8 cellular contexts compared by ENCODE assay signal in genomic region chr1:24909388-24909898, GRCh38. TPM values are rescaled to one million over a fixed set of nuclear protein-coding genes. Genes with fewer than 3 reads are reported as not detected.
DNase-seq lines count a peak whose midpoint lies in the region; ATAC-seq, FAIRE-seq and TF ChIP-seq lines count a peak whose summit lies in the region.

No MANE protein-coding gene starts in this region.

- in situ Hi-C loops in astrocyte of the spinal cord (cut with HindIII; ENCODE audit: low sequenced_read_pairs) = no loop called here
- in situ Hi-C loops in transverse colon (cut with MboI; ENCODE audit: low pct_ligation_motif_present in 1 of 4, low pct_unique_long_range_greater_than_20kb in 1 of 4, low sequenced_read_pairs in 3 of 4) = loop anchor here in 1 of 4 donors (10.0 kb wide), 1 partner anchor 55 kb away; no protein-coding TSS in a partner anchor

- no peaks in the 10 kb centered on the region for H3K36me3 ChIP-seq in kidney (ENCODE audit: control insufficient read depth in 1 of 2, insufficient read depth in 2 of 2, low read length in 2 of 2)
- no peaks in the 10 kb centered on the region for H3K36me3 ChIP-seq in transverse colon

- no peak for TF ChIP-seq POLR2A in transverse colon (IDR thresholded peaks at IDR 0.05)

- peaks cover 4% of the 10 kb centered on the region in 2 donors for H3K4me1 ChIP-seq in kidney (ENCODE audit: control insufficient read depth in 1 of 2, insufficient read depth in 1 of 2, low read depth in 1 of 2, low read length in 2 of 2)
- H3K4me1 ChIP-seq in transverse colon = peaks cover 4 to 17% (median 5%) of the 10 kb centered on the region in 4 donors

- no peak for TF ChIP-seq EP300 in transverse colon (IDR thresholded peaks at IDR 0.05; ENCODE audit: low read depth)

- DNase-seq in AG10803 (ENCODE audit: low read depth) (peak; percentile 49), HuH-7.5 (ENCODE audit: low spot score) (peak; percentile 92), astrocyte of the spinal cord (ENCODE audit: low read depth, low spot score) (peak; percentile 68), kidney (peak; percentile 67), transverse colon (peak; percentile 85)

- intact Hi-C loops in kidney (cut with DNase I) (no loop called here), transverse colon (cut with DNase I; ENCODE audit: low total_unique reads) (no loop called here)

- ATAC-seq in GM18858 (IDR thresholded peaks at IDR 0.05; ENCODE audit: unreplicated experiment) = no peak
- ATAC-seq in HG03457 (IDR thresholded peaks at IDR 0.05; ENCODE audit: unreplicated experiment) = no peak
- ATAC-seq in HG03039 (IDR thresholded peaks at IDR 0.05; ENCODE audit: unreplicated experiment) = no peak

- 32 to 78% methylated on average over 1 to 15 of the region's 15 CpGs for WGBS in transverse colon (ENCODE audit: low coverage in 1 of 2), 2 donors

- TF ChIP-seq CTCF in AG10803 (conservative IDR thresholded peaks at IDR 0.05; ENCODE audit: low read length) (peak; percentile 41), astrocyte of the spinal cord (IDR thresholded peaks at IDR 0.05; ENCODE audit: low read depth, low read length) (peak; percentile 74), kidney (IDR thresholded peaks at IDR 0.05; ENCODE audit: borderline replicate concordance, extremely low read depth, insufficient read depth) (peak; percentile 36), transverse colon (IDR thresholded peaks at IDR 0.05) (peak; percentile 35 to 87 (median 57))

- no peak overlapping the region for H3K4me3 ChIP-seq in AG10803 (ENCODE audit: low read length)
- H3K4me3 ChIP-seq in astrocyte of the spinal cord (ENCODE audit: low read depth, low read length) = no peak overlapping the region
- peak overlapping the region in 1 of 2 donors; percentile 13 for H3K4me3 ChIP-seq in kidney (ENCODE audit: low read length in 2 of 2)
- no peak overlapping the region for H3K4me3 ChIP-seq in transverse colon

- H3K27ac ChIP-seq in kidney (ENCODE audit: low read depth in 2 of 2, low read length in 2 of 2) (no peak overlapping the region), transverse colon (peak overlapping the region in 1 of 4 donors; percentile 29)

- H3K9me3 ChIP-seq in kidney (ENCODE audit: control insufficient read depth in 1 of 2, low read length in 2 of 2) = no peaks in the 10 kb centered on the region
- no peaks in the 10 kb centered on the region for H3K9me3 ChIP-seq in transverse colon

- no peak for FAIRE-seq in kidney (lab: Jason Lieb, UNC)

- no peak overlapping the region for H3K9ac ChIP-seq in kidney (ENCODE audit: low read length in 2 of 2)

- H3K27me3 ChIP-seq in transverse colon = no peaks in the 10 kb centered on the region

RNA-seq across cellular contexts. Expression of gene RUNX3, which starts 20.6 kb away (rescaled TPM):
- total RNA-seq in kidney (7.9 TPM), transverse colon (1 to 10 TPM; 1.5 to 4.8 (median 3.4) TPM)
- 0.47 TPM for polyA plus RNA-seq in kidney (ENCODE audit: insufficient read depth, low read depth, low replicate concordance)
